20 cellular contexts compared by ENCODE assay signal in genomic region chr17:1018547-1018946, GRCh38. TPM values are rescaled to one million over a fixed set of nuclear protein-coding genes. Genes with fewer than 3 reads are reported as not detected.
DNase-seq lines count a peak whose midpoint lies in the region; ATAC-seq and TF ChIP-seq lines count a peak whose summit lies in the region.
"Had no signal": no experiment of that assay in that cellular context is flagged by ENCODE, and none has a peak within 500 bp of the region (broad histone marks: within the 10 kb centered on the region; RNA-seq: fewer than 3 reads in every experiment).

No MANE protein-coding gene starts in this region.

- TF ChIP-seq POLR2A in vagina (IDR thresholded peaks at IDR 0.05), result no peak

- peaks cover 2% of the 10 kb centered on the region for H3K27me3 Mint-ChIP-seq in nephron progenitor cell (ENCODE audit: low read depth, poor library complexity)
- H3K27me3 Mint-ChIP-seq: CD8-positive, alpha-beta memory T cell had no signal

- H3K9me3 ChIP-seq in cardiac muscle cell (ENCODE audit: low read depth) (no peaks in the 10 kb centered on the region), tibial artery (no peaks in the 10 kb centered on the region), vagina (no peaks in the 10 kb centered on the region)
- H3K9me3 ChIP-seq: BE2C had no signal

- intact Hi-C loops in Right ventricle myocardium inferior (cut with DNase I) (no loop called here), tibial artery (cut with DNase I; ENCODE audit: low total_unique reads) (no loop called here), vagina (cut with DNase I) (no loop called here)

- no peak for TF ChIP-seq CTCF in cardiac muscle cell (IDR thresholded peaks at IDR 0.05; ENCODE audit: low read depth, low read length)
- TF ChIP-seq CTCF in nephron progenitor cell (IDR thresholded peaks at IDR 0.05), result no peak
- TF ChIP-seq CTCF in tibial artery (IDR thresholded peaks at IDR 0.05), result no peak
- TF ChIP-seq CTCF in vagina (IDR thresholded peaks at IDR 0.05), result no peak

- DNase-seq in cardiac muscle cell (ENCODE audit: low read depth in 1 of 2, low spot score in 1 of 2) (no peak), Right ventricle myocardium inferior (ENCODE audit: missing footprints) (no peak), nephron progenitor cell (no peak), tibial artery (no peak), vagina (ENCODE audit: extremely low spot score in 2 of 2) (no peak), SIG-M5 treated with dmso at 0.1 percent for 504 hours (lab: John Stamatoyannopoulos, UW; ENCODE audit: unreplicated experiment) (no peak)
- DNase-seq in activated CD4-positive, alpha-beta T cell treated with anti-CD3 and anti-CD28 coated beads, Interleukin-2, amount 50 U/mL, for 4 hours, result no peak
- DNase-seq: BE2C; CD8-positive, alpha-beta memory T cell; DMS79 treated with DMSO at 0.1 percent for 48 hours; KG1; NCI-H1417 treated with DMSO at 0.1 percent for 48 hours; NCI-H1930; NCI-H2171; NCI-H510A; NCI-H82 had no signal

- H3K4me1 Mint-ChIP-seq in nephron progenitor cell, result peaks cover 5% of the 10 kb centered on the region
- H3K4me1 Mint-ChIP-seq: CD8-positive, alpha-beta memory T cell had no signal

- H3K36me3 ChIP-seq in cardiac muscle cell, result no peaks in the 10 kb centered on the region
- peaks cover 0 to 23% (median 0%) of the 10 kb centered on the region in 3 donors for H3K36me3 ChIP-seq in tibial artery
- H3K36me3 ChIP-seq in vagina, result peaks cover 0 to 11% of the 10 kb centered on the region in 2 donors
- H3K36me3 ChIP-seq: BE2C had no signal

- H3K9me3 Mint-ChIP-seq in nephron progenitor cell, result no peaks in the 10 kb centered on the region
- H3K9me3 Mint-ChIP-seq: CD8-positive, alpha-beta memory T cell had no signal

- no peak overlapping the region for H3K4me3 Mint-ChIP-seq in nephron progenitor cell
- H3K4me3 Mint-ChIP-seq: CD8-positive, alpha-beta memory T cell had no signal

- H3K4me3 ChIP-seq in cardiac muscle cell (no peak overlapping the region), tibial artery (no peak overlapping the region), vagina (no peak overlapping the region)

- no peak for ATAC-seq in Right ventricle myocardium inferior
- ATAC-seq: HepG2, Panc1 had no signal

- no peaks in the 10 kb centered on the region for H3K27me3 ChIP-seq in cardiac muscle cell
- no peaks in the 10 kb centered on the region for H3K27me3 ChIP-seq in tibial artery
- no peaks in the 10 kb centered on the region for H3K27me3 ChIP-seq in vagina
- H3K27me3 ChIP-seq: BE2C had no signal

- peaks cover 19% of the 10 kb centered on the region for H3K36me3 Mint-ChIP-seq in nephron progenitor cell (ENCODE audit: low read depth)

- H3K27ac Mint-ChIP-seq in nephron progenitor cell, result peak overlapping the region; percentile 91

- H3K4me1 ChIP-seq in cardiac muscle cell (ENCODE audit: low read depth) (peaks cover 37% of the 10 kb centered on the region), tibial artery (peaks cover 6 to 64% (median 53%) of the 10 kb centered on the region in 4 donors), vagina (peaks cover 5% of the 10 kb centered on the region)
- H3K4me1 ChIP-seq: BE2C had no signal

- H3K27ac ChIP-seq in cardiac muscle cell (peak overlapping the region; percentile 99), cingulate gyrus (ENCODE audit: low read depth, low read length) (peak overlapping the region; percentile 75), tibial artery (peak overlapping the region; percentile 77 to 81), vagina (no peak overlapping the region)
- H3K27ac ChIP-seq: 22Rv1 had no signal

RNA-seq across cellular contexts. Expression of gene TIMM22, which starts 21.6 kb away (rescaled TPM):
- 26.8 and 28.4 TPM in 2 replicates for total RNA-seq in cardiac muscle cell
- polyA plus RNA-seq in cardiac muscle cell, result 33.1 and 34.7 TPM in 2 replicates
- total RNA-seq in Right ventricle myocardium inferior, result 17.3 TPM
- 8.8 TPM for total RNA-seq in vagina

RNA-seq across cellular contexts. Expression of gene NXN, which starts 39.0 kb away (rescaled TPM):
- total RNA-seq in cardiac muscle cell (107 and 122 TPM in 2 replicates), Right ventricle myocardium inferior (18.5 TPM), vagina (51.6 TPM)
- 120 and 128 TPM in 2 replicates for polyA plus RNA-seq in cardiac muscle cell
